Comparison of ENCODE assay signal across 1 cellular context in genomic region chr9:75588808-75589207, GRCh38.
TF ChIP-seq lines count a peak whose summit lies in the region.

No MANE protein-coding gene starts in this region.

TF ChIP-seq in GM23338, 12 proteins besides CTCF, POLR2A, EP300 and RAD21 (continued from another document):
- TF ChIP-seq ZNF462 (CRISPR knock-in tag; IDR thresholded peaks at IDR 0.05) (no peak), REST (IDR thresholded peaks at IDR 0.05; ENCODE audit: unreplicated experiment) (no peak), POLR2AphosphoS5 (IDR thresholded peaks at IDR 0.05; ENCODE audit: low read depth) (no peak), EZH2 (IDR thresholded peaks at IDR 0.05; ENCODE audit: low read depth, unreplicated experiment) (no peak), JUNB (IDR thresholded peaks at IDR 0.05; ENCODE audit: unreplicated experiment) (no peak), EZH2phosphoT487 (IDR thresholded peaks at IDR 0.05; ENCODE audit: unreplicated experiment) (no peak), ETS1 (IDR thresholded peaks at IDR 0.05) (no peak)
